ENCODE assay signal across 3 cellular contexts in genomic region chr6:115811511-115811910, GRCh38.
"Had no signal": no experiment of that assay in that cellular context is flagged by ENCODE, and none has a peak within 500 bp of the region (broad histone marks: within the 10 kb centered on the region; RNA-seq: fewer than 3 reads in every experiment).

No MANE protein-coding gene starts in this region.

- ATAC-seq: GM12878 had no signal

- H3K4me3 ChIP-seq: GM12878 had no signal

- DNase-seq: GDM1, GF-D8 had no signal
